Comparison of ENCODE assay signal across 19 cellular contexts in the genomic region with DNA sequence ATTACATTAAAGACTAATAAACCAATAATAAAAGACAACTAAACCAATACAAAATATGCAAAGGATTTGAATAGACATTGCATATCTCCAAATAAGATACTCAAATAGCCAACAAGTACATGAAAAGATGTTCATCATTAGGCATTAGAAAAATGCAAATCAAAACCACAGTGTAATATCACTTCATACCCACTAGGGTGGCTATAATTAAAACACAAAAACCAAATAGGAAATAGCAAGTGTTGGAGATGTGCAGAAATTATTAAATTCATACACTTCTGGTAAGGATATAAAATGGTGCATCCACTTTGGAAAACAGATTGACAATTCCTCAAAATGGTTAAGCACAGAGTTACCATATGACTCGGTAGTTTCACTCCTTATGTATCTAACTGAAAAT.
"Had no signal": no experiment of that assay in that cellular context is flagged by ENCODE, and none has a peak within 500 bp of the region (broad histone marks: within the 10 kb centered on the region; RNA-seq: fewer than 3 reads in every experiment).

No MANE protein-coding gene starts in this region.

- H3K36me3 Mint-ChIP-seq: immature natural killer cell had no signal

- H3K27ac Mint-ChIP-seq: activated naive CD4-positive, alpha-beta T cell treated with anti-CD3 and anti-CD28 coated beads for 36 hours; activated T-helper 17 cell treated with anti-CD3 and anti-CD28 coated beads, Interleukin-2, amount 50 U/mL, for 72 hours; immature natural killer cell; nephron; stimulated activated naive CD8-positive, alpha-beta T cell treated with anti-CD3 and anti-CD28 coated beads, Interleukin-15, Interleukin-2, amounts not matched to agents 100 ng/mL and 50 ng/mL, for 24 hours had no signal

- H3K4me1 ChIP-seq: ascending aorta, breast epithelium, esophagus squamous epithelium, foreskin keratinocyte, sigmoid colon, spleen, suprapubic skin, upper lobe of left lung had no signal

- H3K27ac ChIP-seq: ascending aorta, breast epithelium, esophagus squamous epithelium, foreskin keratinocyte, sigmoid colon, spleen, suprapubic skin, upper lobe of left lung had no signal

- H3K27me3 Mint-ChIP-seq: activated T-helper 17 cell treated with anti-CD3 and anti-CD28 coated beads, Interleukin-2, amount 50 U/mL, for 72 hours; stimulated activated naive CD8-positive, alpha-beta T cell treated with anti-CD3 and anti-CD28 coated beads, Interleukin-15, Interleukin-2, amounts not matched to agents 100 ng/mL and 50 ng/mL, for 24 hours had no signal

- H3K9me3 Mint-ChIP-seq: activated naive CD4-positive, alpha-beta T cell treated with anti-CD3 and anti-CD28 coated beads for 36 hours; activated T-helper 17 cell treated with anti-CD3 and anti-CD28 coated beads, Interleukin-2, amount 50 U/mL, for 72 hours; nephron; stimulated activated naive CD8-positive, alpha-beta T cell treated with anti-CD3 and anti-CD28 coated beads, Interleukin-15, Interleukin-2, amounts not matched to agents 100 ng/mL and 50 ng/mL, for 24 hours had no signal

- H3K9me3 ChIP-seq: ascending aorta, esophagus squamous epithelium, sigmoid colon, spleen, suprapubic skin, upper lobe of left lung had no signal

- H3K27me3 ChIP-seq: ascending aorta, esophagus squamous epithelium, foreskin keratinocyte, sigmoid colon, spleen, suprapubic skin, upper lobe of left lung had no signal

- H3K36me3 ChIP-seq: ascending aorta, breast epithelium, esophagus squamous epithelium, sigmoid colon, spleen, suprapubic skin, upper lobe of left lung had no signal

- H3K4me3 Mint-ChIP-seq: activated naive CD4-positive, alpha-beta T cell treated with anti-CD3 and anti-CD28 coated beads for 36 hours; activated T-helper 17 cell treated with anti-CD3 and anti-CD28 coated beads, Interleukin-2, amount 50 U/mL, for 72 hours; immature natural killer cell; nephron; stimulated activated naive CD8-positive, alpha-beta T cell treated with anti-CD3 and anti-CD28 coated beads, Interleukin-15, Interleukin-2, amounts not matched to agents 100 ng/mL and 50 ng/mL, for 24 hours had no signal

- H3K4me3 ChIP-seq: ascending aorta, breast epithelium, esophagus squamous epithelium, sigmoid colon, spleen, suprapubic skin, upper lobe of left lung had no signal

- DNase-seq: activated CD4-positive, alpha-beta T cell treated with anti-CD3 and anti-CD28 coated beads for 1 hour; activated CD4-positive, alpha-beta T cell treated with anti-CD3 and anti-CD28 coated beads, Interleukin-2, amount 50 U/mL, for 4 hours; activated naive CD4-positive, alpha-beta T cell treated with anti-CD3 and anti-CD28 coated beads for 36 hours; activated T-cell treated with anti-CD3 and anti-CD28 coated beads for 4 hours; esophagus squamous epithelium; foreskin keratinocyte; head of caudate nucleus; immature natural killer cell; mesendoderm; sigmoid colon; spleen; T1000; upper lobe of left lung had no signal

- H3K4me1 Mint-ChIP-seq: activated T-helper 17 cell treated with anti-CD3 and anti-CD28 coated beads, Interleukin-2, amount 50 U/mL, for 72 hours; immature natural killer cell; nephron had no signal
